ENCODE assay signal across 8 cellular contexts in the genomic region with DNA sequence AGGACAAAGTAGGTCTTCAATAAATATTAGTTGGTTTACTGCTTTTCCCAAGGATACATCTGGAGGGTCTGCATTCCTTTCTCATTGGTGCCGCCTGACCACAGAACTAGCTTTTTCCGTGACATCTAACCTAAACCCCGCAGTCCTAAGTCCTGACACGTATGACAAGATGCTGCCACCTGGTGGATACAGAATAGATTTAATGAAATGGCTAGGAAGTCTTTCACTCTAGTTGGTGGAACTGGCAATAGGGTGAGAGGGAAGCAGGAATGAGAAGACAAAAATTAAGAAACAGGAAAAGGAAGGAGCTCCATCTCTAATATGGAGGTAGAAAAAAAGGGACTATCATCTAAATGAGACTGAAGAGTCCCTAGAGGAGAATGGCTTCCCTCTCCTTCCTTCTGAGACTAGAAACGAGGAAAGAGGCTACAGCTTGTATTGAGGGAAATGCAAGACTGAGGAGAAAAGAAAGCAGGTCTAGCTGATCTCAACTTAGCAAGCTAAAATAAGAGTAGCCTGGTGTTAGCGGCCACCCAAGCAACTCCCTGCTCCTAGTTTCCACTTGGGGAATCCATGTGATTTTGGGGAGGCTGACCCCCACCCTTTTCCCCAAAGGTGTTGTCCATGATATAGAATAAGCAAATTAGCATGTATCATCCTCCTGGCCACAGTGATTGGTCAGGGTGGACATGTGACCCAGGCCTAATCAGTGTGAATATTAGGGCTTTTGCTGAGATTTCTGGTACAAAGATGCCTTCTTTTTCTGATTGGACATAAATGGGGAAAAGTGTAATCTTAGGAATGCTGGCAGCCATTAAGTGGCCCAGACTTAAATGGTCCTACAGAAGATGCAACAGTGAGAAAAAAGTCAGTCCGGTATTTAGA. TPM values are rescaled to one million over a fixed set of nuclear protein-coding genes. Genes with fewer than 3 reads are reported as not detected.
DNase-seq lines count a peak whose midpoint lies in the region; ATAC-seq and TF ChIP-seq lines count a peak whose summit lies in the region.

No MANE protein-coding gene starts in this region.

- no peak overlapping the region for H4K8ac ChIP-seq in mesendoderm (ENCODE audit: low read depth, low read length)

- WGBS in mesendoderm (ENCODE audit: extremely low coverage, insufficient coverage, low lambda C conversion rate): no CpG with 5 or more reads among the region's 7 CpGs

- no peak overlapping the region for H4K5ac ChIP-seq in mesendoderm (ENCODE audit: low read length)

- no peak overlapping the region for H3K23ac ChIP-seq in mesendoderm (ENCODE audit: low read length)

- no peak overlapping the region for H3K27ac ChIP-seq in HL-60 (replicated peaks)
- H3K27ac ChIP-seq in mesendoderm (ENCODE audit: low read depth, low read length): no peak overlapping the region

- H3K18ac ChIP-seq in mesendoderm (ENCODE audit: low read length): no peak overlapping the region

- H3K9me3 Mint-ChIP-seq in stimulated activated naive CD8-positive, alpha-beta T cell treated with anti-CD3 and anti-CD28 coated beads, Interleukin-15, Interleukin-2, amounts not matched to agents 100 ng/mL and 50 ng/mL, for 24 hours: no peaks in the 10 kb centered on the region

- H3K36me3 ChIP-seq in endocrine pancreas (ENCODE audit: control insufficient read depth, insufficient read depth, low read length) (peaks cover 2% of the 10 kb centered on the region), mesendoderm (ENCODE audit: control insufficient read depth, insufficient read depth, low read length) (peaks cover 4% of the 10 kb centered on the region)

- H3K4me3 ChIP-seq in HL-60 (replicated peaks; ENCODE audit: insufficient read depth, low read length): no peak overlapping the region
- no peak overlapping the region for H3K4me3 ChIP-seq in endocrine pancreas (ENCODE audit: control insufficient read depth, insufficient read depth, low read length)
- no peak overlapping the region for H3K4me3 ChIP-seq in mesendoderm (ENCODE audit: low read length)

- H3K9me3 ChIP-seq in endocrine pancreas (ENCODE audit: control insufficient read depth, low read length): no peaks in the 10 kb centered on the region

- peak; percentile 77 for DNase-seq in Daoy (ENCODE audit: low read depth)
- DNase-seq in HL-60 (ENCODE audit: low read depth in 1 of 2, low spot score in 1 of 2): peak; percentile 68 to 76
- DNase-seq in NCI-H526 treated with DMSO at 0.1 percent for 48 hours (lab: John Stamatoyannopoulos, UW): peak; percentile 92
- DNase-seq in activated CD4-positive, alpha-beta T cell treated with anti-CD3 and anti-CD28 coated beads, Interleukin-2, amount 50 U/mL, for 4 hours: peak; percentile 16 to 24
- DNase-seq in mesendoderm: peak; percentile 96

- no peak overlapping the region for H3K4me2 ChIP-seq in mesendoderm (ENCODE audit: low read length)

- H2BK5ac ChIP-seq in mesendoderm (ENCODE audit: low read length): no peak overlapping the region

- H3K4me1 ChIP-seq in endocrine pancreas (ENCODE audit: control insufficient read depth, insufficient read depth, low read length): no peaks in the 10 kb centered on the region
- H3K4me1 ChIP-seq in mesendoderm (ENCODE audit: control insufficient read depth, low read depth, low read length): peaks cover 3% of the 10 kb centered on the region

- H3K9ac ChIP-seq in endocrine pancreas (ENCODE audit: control insufficient read depth, insufficient read depth, low read length): peak overlapping the region; percentile 0
- H3K9ac ChIP-seq in mesendoderm (ENCODE audit: low read length): no peak overlapping the region

- ATAC-seq in HG02623 (IDR thresholded peaks at IDR 0.05; ENCODE audit: unreplicated experiment): no peak

- no peak overlapping the region for H2BK15ac ChIP-seq in mesendoderm (replicated peaks; ENCODE audit: low read depth)

- H3K36me3 Mint-ChIP-seq in stimulated activated naive CD8-positive, alpha-beta T cell treated with anti-CD3 and anti-CD28 coated beads, Interleukin-15, Interleukin-2, amounts not matched to agents 100 ng/mL and 50 ng/mL, for 24 hours (ENCODE audit: low read depth): peaks cover 35% of the 10 kb centered on the region

- no peak overlapping the region for H2BK120ac ChIP-seq in mesendoderm (ENCODE audit: low read depth, low read length)

- no peak overlapping the region for H3K56ac ChIP-seq in mesendoderm (ENCODE audit: low read length)

- H3K79me1 ChIP-seq in mesendoderm (ENCODE audit: low read length): peaks cover 7% of the 10 kb centered on the region

- no peak overlapping the region for H3K4me3 Mint-ChIP-seq in stimulated activated naive CD8-positive, alpha-beta T cell treated with anti-CD3 and anti-CD28 coated beads, Interleukin-15, Interleukin-2, amounts not matched to agents 100 ng/mL and 50 ng/mL, for 24 hours

- no peak overlapping the region for H3K4ac ChIP-seq in mesendoderm (ENCODE audit: low read depth, low read length)

- peak overlapping the region; percentile 53 for H3K27ac Mint-ChIP-seq in stimulated activated naive CD8-positive, alpha-beta T cell treated with anti-CD3 and anti-CD28 coated beads, Interleukin-15, Interleukin-2, amounts not matched to agents 100 ng/mL and 50 ng/mL, for 24 hours

- H3K27me3 Mint-ChIP-seq in stimulated activated naive CD8-positive, alpha-beta T cell treated with anti-CD3 and anti-CD28 coated beads, Interleukin-15, Interleukin-2, amounts not matched to agents 100 ng/mL and 50 ng/mL, for 24 hours: no peaks in the 10 kb centered on the region

- H3K27me3 ChIP-seq in HL-60 (ENCODE audit: insufficient read depth, poor library complexity, severe bottlenecking): no peaks in the 10 kb centered on the region
- H3K27me3 ChIP-seq in endocrine pancreas (ENCODE audit: control insufficient read depth, insufficient read depth, low read length): no peaks in the 10 kb centered on the region
- H3K27me3 ChIP-seq in mesendoderm (ENCODE audit: insufficient read depth, low read length, poor library complexity): no peaks in the 10 kb centered on the region

- H2AK5ac ChIP-seq in mesendoderm (ENCODE audit: low read length): no peak overlapping the region

- H3K4me1 Mint-ChIP-seq in stimulated activated naive CD8-positive, alpha-beta T cell treated with anti-CD3 and anti-CD28 coated beads, Interleukin-15, Interleukin-2, amounts not matched to agents 100 ng/mL and 50 ng/mL, for 24 hours (ENCODE audit: low read depth): peaks cover 31% of the 10 kb centered on the region

- H3K79me2 ChIP-seq in mesendoderm (ENCODE audit: control insufficient read depth, insufficient read depth, low read length): peaks cover 6% of the 10 kb centered on the region

- peak; percentile 40 for TF ChIP-seq CTCF in HL-60 (IDR thresholded peaks at IDR 0.05; ENCODE audit: insufficient read depth, low read length)

RNA-seq across cellular contexts. Expression of gene RFX5, which starts 5.9 kb away (rescaled TPM):
- 39.3 and 48.0 TPM in 2 replicates for total RNA-seq in Daoy (2014; rRNA removed; shearing (Covaris generic))
- polyA plus RNA-seq in mesendoderm (2013, experiment 1 of 2): 24.0 TPM
- 25.6 TPM for polyA plus RNA-seq in mesendoderm (2013, experiment 2 of 2)

RNA-seq across cellular contexts. Expression of gene PI4KB, which starts 13.9 kb away (rescaled TPM):
- total RNA-seq in Daoy (2014; rRNA removed; shearing (Covaris generic)): 23.0 and 39.6 TPM in 2 replicates
- 17.0 TPM for polyA plus RNA-seq in mesendoderm (2013, experiment 1 of 2)
- polyA plus RNA-seq in mesendoderm (2013, experiment 2 of 2): 17.2 TPM

RNA-seq across cellular contexts. Expression of gene SELENBP1, which starts 31.4 kb away (rescaled TPM):
- 0.65 and 1.8 TPM in 2 replicates for total RNA-seq in Daoy (2014; rRNA removed; shearing (Covaris generic))
- 8.0 TPM for polyA plus RNA-seq in mesendoderm (2013, experiment 1 of 2)
- polyA plus RNA-seq in mesendoderm (2013, experiment 2 of 2): 8.6 TPM

RNA-seq across cellular contexts. Expression of gene PSMB4, which starts 58.3 kb away (rescaled TPM):
- 662 and 883 TPM in 2 replicates for total RNA-seq in Daoy (2014; rRNA removed; shearing (Covaris generic))
- 511 TPM for polyA plus RNA-seq in mesendoderm (2013, experiment 1 of 2)
- 518 TPM for polyA plus RNA-seq in mesendoderm (2013, experiment 2 of 2)

RNA-seq across cellular contexts. Expression of gene ZNF687, which starts 59.0 kb away (rescaled TPM):
- 11.4 and 11.9 TPM in 2 replicates for total RNA-seq in Daoy (2014; rRNA removed; shearing (Covaris generic))
- polyA plus RNA-seq in mesendoderm (2013, experiment 1 of 2): 18.8 TPM
- 21.8 TPM for polyA plus RNA-seq in mesendoderm (2013, experiment 2 of 2)

Comparison
In these comparisons a context has a peak if more than half of its experiments do, and no peak if none do; other contexts are left out.
1. DNase-seq: peak in every context shown above with its lines; median percentile 96 in mesendoderm; 92 in NCI-H526 treated with DMSO at 0.1 percent for 48 hours; 77 in Daoy; 72 in HL-60; 20 in activated CD4-positive, alpha-beta T cell treated with anti-CD3 and anti-CD28 coated beads, Interleukin-2, amount 50 U/mL, for 4 hours.